Comparison of ENCODE assay signal across 9 cellular contexts in the genomic region with DNA sequence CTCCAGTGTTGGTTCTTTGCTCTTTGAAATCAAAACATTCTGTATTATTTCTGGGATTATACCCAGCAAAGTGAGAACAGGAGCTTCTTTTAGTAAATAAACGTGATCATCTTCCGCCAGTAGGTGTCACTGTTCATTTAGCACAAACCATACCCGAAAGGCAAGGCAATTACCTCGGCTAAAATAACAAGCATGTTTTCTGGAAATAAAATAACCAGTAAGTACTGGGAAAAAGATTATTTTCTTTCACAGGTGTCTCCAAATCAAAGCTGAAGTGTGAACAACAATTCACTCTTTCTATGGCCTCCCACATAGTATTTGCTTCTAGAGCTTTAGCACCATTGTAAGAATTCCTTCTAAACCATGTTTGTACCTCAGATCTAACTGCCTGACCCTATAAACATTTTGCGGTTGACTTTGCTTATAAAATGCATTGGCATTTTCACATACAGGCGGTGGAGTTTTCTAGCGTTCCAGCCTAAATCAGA.
DNase-seq lines count a peak whose midpoint lies in the region; ATAC-seq, FAIRE-seq and TF ChIP-seq lines count a peak whose summit lies in the region.
"Had no signal": no experiment of that assay in that cellular context is flagged by ENCODE, and none has a peak within 500 bp of the region (broad histone marks: within the 10 kb centered on the region; RNA-seq: fewer than 3 reads in every experiment).

No MANE protein-coding gene starts in this region.

- no peak for FAIRE-seq in bronchial epithelial cell (lab: Jason Lieb, UNC)

- H3K9ac ChIP-seq in NT2/D1 (ENCODE audit: insufficient read length, low read depth): no peak overlapping the region

- H3K4me3 Mint-ChIP-seq in Calu3 (ENCODE audit: low read depth, unreplicated experiment): no peak overlapping the region
- H3K4me3 Mint-ChIP-seq: stimulated activated effector memory CD8-positive, alpha-beta T cell treated with anti-CD3 and anti-CD28 coated beads, Interleukin-12 subunit alpha, Interleukin-12 subunit beta, amount 100 ng/mL, for 72 hours had no signal

- BruUV-seq in Calu3 (replicated peaks; lab: Mats Ljungman, UMichigan): no TSS peak

- no peak overlapping the region for H3K27ac Mint-ChIP-seq in Calu3 (ENCODE audit: unreplicated experiment)
- H3K27ac Mint-ChIP-seq: stimulated activated effector memory CD8-positive, alpha-beta T cell treated with anti-CD3 and anti-CD28 coated beads, Interleukin-12 subunit alpha, Interleukin-12 subunit beta, amount 100 ng/mL, for 72 hours had no signal

- H3K4me3 ChIP-seq in NT2/D1 (ENCODE audit: insufficient read length, low read depth): no peak overlapping the region
- no peak overlapping the region for H3K4me3 ChIP-seq in bronchial epithelial cell (ENCODE audit: low read depth, low read length)
- no peak overlapping the region for H3K4me3 ChIP-seq in kidney epithelial cell (ENCODE audit: low read depth, low read length)

- H3K27me3 Mint-ChIP-seq in Calu3 (ENCODE audit: unreplicated experiment): no peaks in the 10 kb centered on the region

- no peaks in the 10 kb centered on the region for H3K36me3 Mint-ChIP-seq in Calu3 (ENCODE audit: insufficient read depth, unreplicated experiment)
- H3K36me3 Mint-ChIP-seq: stimulated activated effector memory CD8-positive, alpha-beta T cell treated with anti-CD3 and anti-CD28 coated beads, Interleukin-12 subunit alpha, Interleukin-12 subunit beta, amount 100 ng/mL, for 72 hours had no signal

- H3K27me3 ChIP-seq in NT2/D1 (ENCODE audit: insufficient read depth, insufficient read length) (no peaks in the 10 kb centered on the region), bronchial epithelial cell (ENCODE audit: control insufficient read depth, insufficient read depth, low read length) (peaks cover 3% of the 10 kb centered on the region), kidney epithelial cell (ENCODE audit: control insufficient read depth, insufficient read depth, low read length) (no peaks in the 10 kb centered on the region)

- ATAC-seq in GM18868 (IDR thresholded peaks at IDR 0.05; ENCODE audit: unreplicated experiment) (peak; percentile 88), HG03521 (IDR thresholded peaks at IDR 0.05; ENCODE audit: unreplicated experiment) (peak; percentile 70), HG03095 (IDR thresholded peaks at IDR 0.05; ENCODE audit: unreplicated experiment) (no peak)
- ATAC-seq: stimulated activated effector memory CD8-positive, alpha-beta T cell treated with anti-CD3 and anti-CD28 coated beads, Interleukin-12 subunit alpha, Interleukin-12 subunit beta, amount 100 ng/mL, for 72 hours had no signal

- no peaks in the 10 kb centered on the region for H3K4me1 Mint-ChIP-seq in Calu3 (ENCODE audit: low read depth, unreplicated experiment)
- H3K4me1 Mint-ChIP-seq: stimulated activated effector memory CD8-positive, alpha-beta T cell treated with anti-CD3 and anti-CD28 coated beads, Interleukin-12 subunit alpha, Interleukin-12 subunit beta, amount 100 ng/mL, for 72 hours had no signal

- DNase-seq in Calu3 (peak; percentile 63), NT2/D1 (ENCODE audit: low read depth, low spot score) (peak; percentile 66), bronchial epithelial cell (ENCODE audit: low read depth) (peak; percentile 69), kidney epithelial cell (ENCODE audit: low read depth) (peak; percentile 55), stromal cell of bone marrow (ENCODE audit: low read depth) (peak; percentile 69)

- intact Hi-C loops in Calu3 (cut with micrococcal nuclease; ENCODE audit: unreplicated experiment): loop anchor here (1.0 to 2.0 kb wide), 3 partner anchors 24 to 277 kb away; no protein-coding TSS in a partner anchor

- H3K9me3 ChIP-seq in NT2/D1 (ENCODE audit: insufficient read depth, low read length): no peaks in the 10 kb centered on the region

- peak; percentile 41 for TF ChIP-seq CTCF in Calu3 (IDR thresholded peaks at IDR 0.05; ENCODE audit: unreplicated experiment)
- peak; percentile 53 for TF ChIP-seq CTCF in bronchial epithelial cell (IDR thresholded peaks at IDR 0.05; ENCODE audit: insufficient read depth, low read length, severe bottlenecking)
- TF ChIP-seq CTCF in kidney epithelial cell (IDR thresholded peaks at IDR 0.05; ENCODE audit: insufficient read depth, low read length, poor library complexity, severe bottlenecking): peak; percentile 53

- peaks cover 6% of the 10 kb centered on the region for H3K4me1 ChIP-seq in NT2/D1 (ENCODE audit: insufficient read depth, insufficient read length)

- H3K36me3 ChIP-seq in NT2/D1 (ENCODE audit: insufficient read depth, insufficient read length, low read length) (no peaks in the 10 kb centered on the region), bronchial epithelial cell (ENCODE audit: control insufficient read depth, insufficient read depth, low read length) (no peaks in the 10 kb centered on the region), kidney epithelial cell (ENCODE audit: control insufficient read depth, insufficient read depth, low read length) (no peaks in the 10 kb centered on the region)

- CTCF ChIA-PET in Calu3 (lab: Charles Lee): interaction anchor here (0.5 to 2.6 kb wide), 14 partner anchors 11 to 277 kb away, joined by 3 to 44 read pairs (median 4); no protein-coding TSS in a partner anchor

- no peaks in the 10 kb centered on the region for H3K9me3 Mint-ChIP-seq in Calu3 (ENCODE audit: low read depth, unreplicated experiment)
- H3K9me3 Mint-ChIP-seq: stimulated activated effector memory CD8-positive, alpha-beta T cell treated with anti-CD3 and anti-CD28 coated beads, Interleukin-12 subunit alpha, Interleukin-12 subunit beta, amount 100 ng/mL, for 72 hours had no signal
